Comparison of ENCODE assay signal across 1 cellular context in the genomic region with DNA sequence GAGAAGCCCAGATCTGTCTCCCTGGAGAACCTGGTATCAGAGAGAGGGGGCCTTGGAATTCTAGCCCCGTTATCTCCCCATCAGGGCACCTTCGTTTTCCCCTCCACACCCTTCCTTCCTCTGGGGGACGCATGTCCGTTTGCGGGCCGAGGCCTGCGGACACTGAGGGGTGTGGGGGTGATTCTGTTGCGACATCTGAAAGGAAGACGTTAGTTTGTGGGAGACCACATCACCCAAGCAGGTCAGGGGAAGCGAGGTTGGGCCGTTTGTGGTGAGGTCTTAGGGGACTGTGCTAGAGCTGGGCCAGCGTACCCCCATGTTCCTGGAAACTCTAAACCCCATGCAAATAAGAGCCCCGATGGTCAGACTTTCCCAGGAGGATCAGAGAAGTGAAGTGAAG.
TF ChIP-seq lines count a peak whose summit lies in the region.

No MANE protein-coding gene starts in this region.

TF ChIP-seq in endothelial cell of umbilical vein, 7 proteins besides CTCF, POLR2A, EP300 and RAD21:
- TF ChIP-seq EZH2 (IDR thresholded peaks at IDR 0.05; ENCODE audit: borderline replicate concordance, low read depth, low read length, severe bottlenecking) (no peak), GATA2 (IDR thresholded peaks at IDR 0.05; ENCODE audit: insufficient read depth, insufficient read length, low read depth, low read length) (no peak)
TF ChIP-seq in endothelial cell of umbilical vein: peak in this region for 0.
